ENCODE assay signal across 8 cellular contexts in the genomic region with DNA sequence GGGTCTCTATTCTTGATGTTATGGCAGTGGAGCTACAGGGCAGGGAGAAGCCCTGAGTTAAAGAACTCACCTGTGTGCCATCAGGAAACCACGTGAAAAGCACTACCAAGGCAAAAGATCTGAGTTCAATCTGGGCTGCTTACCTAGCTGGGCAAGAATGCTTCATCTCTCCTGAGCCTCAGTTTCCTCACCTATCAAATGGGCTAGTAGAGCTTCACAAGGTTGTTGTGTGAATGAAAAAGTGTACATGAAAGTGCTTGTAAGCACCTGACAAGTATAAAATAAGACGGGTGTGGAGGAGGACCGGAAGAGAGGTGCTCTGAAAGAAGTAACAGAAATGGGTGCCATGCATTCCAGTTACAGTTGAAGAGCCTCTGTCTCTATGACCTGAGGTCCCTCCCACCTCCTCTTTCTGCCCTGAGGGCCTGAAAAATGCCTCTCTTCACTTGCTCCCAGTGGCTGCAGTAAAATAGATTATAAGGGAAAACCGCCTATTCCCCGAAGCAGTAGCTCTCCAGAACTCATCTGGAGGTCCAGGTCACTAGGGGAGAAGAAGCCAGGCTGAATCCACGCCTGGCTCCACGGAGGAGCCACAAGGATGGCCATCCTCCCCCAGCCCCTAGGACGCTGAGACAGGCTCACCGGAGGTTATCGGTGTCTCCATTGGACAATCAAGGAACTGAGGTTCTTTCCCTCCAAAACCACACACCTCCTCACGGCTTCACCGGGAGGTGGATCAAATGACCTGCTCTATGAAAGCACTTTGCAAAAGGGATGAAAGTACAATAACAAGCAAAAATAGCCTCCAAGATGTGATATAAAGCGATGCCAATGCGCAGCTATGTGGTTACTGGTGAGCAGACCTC. TPM values are rescaled to one million over a fixed set of nuclear protein-coding genes. Genes with fewer than 3 reads are reported as not detected.
DNase-seq lines count a peak whose midpoint lies in the region; ATAC-seq, FAIRE-seq and TF ChIP-seq lines count a peak whose summit lies in the region.

No MANE protein-coding gene starts in this region.

- H3K4me3 ChIP-seq in GM12878 (peak overlapping the region; percentile 63), mesodermal cell (ENCODE audit: extremely low read depth, insufficient read depth, low read length, poor library complexity, severe bottlenecking) (peak overlapping the region; percentile 70)

- RAD21 ChIA-PET in GM12878 (lab: Charles Lee; ENCODE audit: unreplicated experiment), result no interaction called here

- POLR2A ChIA-PET in GM12878 (lab: Charles Lee), result interaction anchor here (0.6 kb wide), 1 partner anchor 20 kb away, joined by 4 read pairs; no protein-coding TSS in a partner anchor

- in situ Hi-C loops in ACHN (cut with HindIII; ENCODE audit: low pct_ligation_motif_present, low pct_unique_long_range_greater_than_20kb, low sequenced_read_pairs), result no loop called here
- in situ Hi-C loops in GM12878 (cut with MboI), result no loop called here

- SMC1A ChIA-PET in GM12878 (lab: Charles Lee; ENCODE audit: uncharacterized antibody, unreplicated experiment), result interaction anchor here (0.6 to 0.7 kb wide), 2 partner anchors 8 to 54 kb away, joined by 3 read pairs; no protein-coding TSS in a partner anchor

- TF ChIP-seq CTCF in GM12878 (IDR thresholded peaks at IDR 0.05 in 2 of 3, conservative IDR thresholded peaks at IDR 0.05 in 1 of 3; ENCODE audit: control insufficient read depth in 2 of 3, extremely low read depth in 1 of 3, insufficient read depth in 1 of 3, low read depth in 3 of 3, low read length in 3 of 3), result no peak

- peaks cover 11 to 20% of the 10 kb centered on the region in 2 experiments; a peak in 3 of 4 replicates for H3K27me3 ChIP-seq in GM12878 (replicated peaks in 1 of 2; ENCODE audit: control insufficient read depth in 2 of 2, insufficient read depth in 2 of 2, low read length in 1 of 2)

- H3K4me1 ChIP-seq in GM12878 (ENCODE audit: control insufficient read depth, insufficient read depth, low read length), result peaks cover 8% of the 10 kb centered on the region
- H3K4me1 ChIP-seq in mesodermal cell (ENCODE audit: control insufficient read depth, insufficient read depth, low read length, poor library complexity, severe bottlenecking), result peaks cover 10% of the 10 kb centered on the region

- ATAC-seq in HG02678 (IDR thresholded peaks at IDR 0.05; ENCODE audit: unreplicated experiment) (peak; percentile 22), GM12878 (no peak), GM18861 (IDR thresholded peaks at IDR 0.05; ENCODE audit: unreplicated experiment) (no peak), GM21367 (IDR thresholded peaks at IDR 0.05; ENCODE audit: unreplicated experiment) (no peak), HG02759 (IDR thresholded peaks at IDR 0.05; ENCODE audit: unreplicated experiment) (no peak)

- H3K79me2 ChIP-seq in GM12878 (ENCODE audit: control insufficient read depth, insufficient read depth, low read length), result no peaks in the 10 kb centered on the region

- CTCF ChIA-PET in GM12878 (lab: Yijun Ruan, JAX), result interaction anchor here (0.8 to 1.5 kb wide), 5 partner anchors 9 to 208 kb away, joined by 3 to 5 read pairs (median 3); no protein-coding TSS in a partner anchor

- TF ChIP-seq POLR2A in GM12878 (IDR thresholded peaks at IDR 0.05; ENCODE audit: low read depth, low read length), result no peak

- TF ChIP-seq RAD21 in GM12878 (IDR thresholded peaks at IDR 0.05; ENCODE audit: insufficient read depth, low read depth, low read length), result no peak

- no peak overlapping the region for H3K9ac ChIP-seq in GM12878 (ENCODE audit: control insufficient read depth, insufficient read depth, low read length)

- no peak for FAIRE-seq in GM12878 (lab: Jason Lieb, UNC)

- peak; percentile 17 for DNase-seq in ACHN
- no peak for DNase-seq in GM12878 (ENCODE audit: low read depth, low spot score)
- no peak for DNase-seq in GM19240 (ENCODE audit: insufficient read length, low spot score)

- no peak overlapping the region for H2AFZ ChIP-seq in GM12878 (ENCODE audit: control insufficient read depth, low read depth, low read length)

- no TSS peak for BruUV-seq in GM12878 (replicated peaks; lab: Mats Ljungman, UMichigan)

- H3K27ac ChIP-seq in GM12878 (ENCODE audit: control insufficient read depth, insufficient read depth) (no peak overlapping the region), mesodermal cell (ENCODE audit: low read depth, low read length, severe bottlenecking) (no peak overlapping the region)

- H3K9me3 ChIP-seq in GM12878 (replicated peaks; ENCODE audit: control insufficient read depth, insufficient read depth, low read length) (no peaks in the 10 kb centered on the region), mesodermal cell (ENCODE audit: control insufficient read depth, low read length) (no peaks in the 10 kb centered on the region)

- no peak for TF ChIP-seq EP300 in GM12878 (IDR thresholded peaks at IDR 0.05; ENCODE audit: borderline replicate concordance in 1 of 2, control insufficient read depth in 1 of 2, low read depth in 2 of 2, low read length in 2 of 2)

- 52% methylated on average over 14 of the region's 14 CpGs for WGBS in GM12878 (ENCODE audit: insufficient coverage, insufficient replicate concordance, low lambda C conversion rate, missing lambda C conversion rate)
- WGBS in mesodermal cell (ENCODE audit: insufficient coverage in 2 of 2), 2 experiments, result 39 to 40% methylated on average over 6 to 11 of the region's 14 CpGs

- intact Hi-C loops in GM12878 (cut with micrococcal nuclease; ENCODE audit: unreplicated experiment), result no loop called here

- H3K36me3 ChIP-seq in GM12878 (ENCODE audit: control insufficient read depth in 2 of 2, insufficient read depth in 2 of 2, low read length in 1 of 2) (no peaks in the 10 kb centered on the region), mesodermal cell (ENCODE audit: control insufficient read depth, insufficient read depth, low read length) (peaks cover 19% of the 10 kb centered on the region)

- H3K4me2 ChIP-seq in GM12878 (ENCODE audit: control insufficient read depth, insufficient read depth), result peak overlapping the region; percentile 97

- no peaks in the 10 kb centered on the region for H4K20me1 ChIP-seq in GM12878 (ENCODE audit: control insufficient read depth, insufficient read depth)

TF ChIP-seq in GM12878, 131 proteins besides CTCF, POLR2A, EP300 and RAD21:
- TF ChIP-seq DPF2 (IDR thresholded peaks at IDR 0.05), result no peak
- TF ChIP-seq, protein P1, sequence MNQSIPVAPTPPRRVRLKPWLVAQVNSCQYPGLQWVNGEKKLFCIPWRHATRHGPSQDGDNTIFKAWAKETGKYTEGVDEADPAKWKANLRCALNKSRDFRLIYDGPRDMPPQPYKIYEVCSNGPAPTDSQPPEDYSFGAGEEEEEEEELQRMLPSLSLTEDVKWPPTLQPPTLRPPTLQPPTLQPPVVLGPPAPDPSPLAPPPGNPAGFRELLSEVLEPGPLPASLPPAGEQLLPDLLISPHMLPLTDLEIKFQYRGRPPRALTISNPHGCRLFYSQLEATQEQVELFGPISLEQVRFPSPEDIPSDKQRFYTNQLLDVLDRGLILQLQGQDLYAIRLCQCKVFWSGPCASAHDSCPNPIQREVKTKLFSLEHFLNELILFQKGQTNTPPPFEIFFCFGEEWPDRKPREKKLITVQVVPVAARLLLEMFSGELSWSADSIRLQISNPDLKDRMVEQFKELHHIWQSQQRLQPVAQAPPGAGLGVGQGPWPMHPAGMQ (IDR thresholded peaks at IDR 0.05; ENCODE audit: borderline replicate concordance), result no peak
- TF ChIP-seq STAT3 (IDR thresholded peaks at IDR 0.05; ENCODE audit: low read depth, low read length), result no peak
- TF ChIP-seq KLF5 (IDR thresholded peaks at IDR 0.05; ENCODE audit: partially characterized antibody), result no peak
- no peak for TF ChIP-seq CREM (IDR thresholded peaks at IDR 0.05; ENCODE audit: low read depth)

RNA-seq across cellular contexts. Expression of a gene that starts 1.4 kb away (rescaled TPM):
- total RNA-seq in GM12878 (2013; cell fraction: nucleolus; rRNA removed), result not detected in 2 replicates
- total RNA-seq in GM12878 (2014; rRNA removed), result 0.17 and 0.71 TPM in 2 replicates
- 0.28 and 0.49 TPM in 2 replicates for total RNA-seq in GM12878 (2014; rRNA removed; fragmentation: Illumina TruSeq; extraction: Trizol)
- 0.46 and 0.61 TPM in 2 replicates for total RNA-seq in GM12878 (2021)
- polyA plus RNA-seq in GM12878 (2011; ENCODE audit: low read depth), result 0.09 TPM
- polyA plus RNA-seq in GM12878 (2011; rRNA removed), result not detected in 2 replicates
- polyA plus RNA-seq in GM12878 (2011; cell fraction: cytosol; rRNA removed), result 0.05 TPM in 1 of 2 replicates, not detected in the other
- 0.04 and 0.09 TPM in 2 replicates for polyA plus RNA-seq in GM12878 (2011; cell fraction: nucleus; rRNA removed)
- polyA plus RNA-seq in GM12878 (2012), result 0.08 and 0.21 TPM in 2 replicates
- 0.22 and 0.43 TPM in 2 replicates for polyA plus RNA-seq in GM12878 (2014; fragmentation: Illumina TruSeq; extraction: Trizol)
- under 1 TPM in 1 of 2 experiments, not detected in 1; 0.07 TPM for polyA plus RNA-seq in GM12878 (2014; fragmentation: Nextera tagmentation; extraction: Ambion mirVana)
- polyA plus RNA-seq in GM12878 (2014; rRNA removed), result 0.13 and 0.29 TPM in 2 replicates
- under 1 TPM; 0.08 to 0.39 TPM for polyA plus RNA-seq in GM12878 (2016; fragmentation: Nextera tagmentation; extraction: Ambion mirVana)
- polyA minus RNA-seq in GM12878 (2011; rRNA and poly(A)+ RNA removed), result not detected in 2 replicates
- not detected in 2 replicates for polyA minus RNA-seq in GM12878 (2011; cell fraction: cytosol; rRNA and poly(A)+ RNA removed)
- not detected in 2 replicates for polyA minus RNA-seq in GM12878 (2011; cell fraction: nucleus; rRNA and poly(A)+ RNA removed)
- polyA plus RNA-seq in mesodermal cell (2013, experiment 1 of 2), result 23.4 TPM
- 20.6 TPM for polyA plus RNA-seq in mesodermal cell (2013, experiment 2 of 2)

RNA-seq across cellular contexts. Expression of a gene that starts 43.4 kb away (rescaled TPM):
- 16.3 and 17.4 TPM in 2 replicates for total RNA-seq in GM12878 (2013; cell fraction: nucleolus; rRNA removed)
- total RNA-seq in GM12878 (2014; rRNA removed), result 38.2 and 43.9 TPM in 2 replicates
- total RNA-seq in GM12878 (2014; rRNA removed; fragmentation: Illumina TruSeq; extraction: Trizol), result 47.9 and 48.8 TPM in 2 replicates
- 37.6 and 42.2 TPM in 2 replicates for total RNA-seq in GM12878 (2021)
- 11.5 TPM for polyA plus RNA-seq in GM12878 (2011; ENCODE audit: low read depth)
- polyA plus RNA-seq in GM12878 (2011; rRNA removed), result 72.1 and 135 TPM in 2 replicates
- 16.2 and 18.5 TPM in 2 replicates for polyA plus RNA-seq in GM12878 (2011; cell fraction: cytosol; rRNA removed)
- polyA plus RNA-seq in GM12878 (2011; cell fraction: nucleus; rRNA removed), result 13.0 and 14.8 TPM in 2 replicates
- polyA plus RNA-seq in GM12878 (2012), result 21.1 and 24.9 TPM in 2 replicates
- polyA plus RNA-seq in GM12878 (2014; fragmentation: Illumina TruSeq; extraction: Trizol), result 42.2 and 55.5 TPM in 2 replicates
- 10 to 100 TPM; 51.9 to 57.9 TPM for polyA plus RNA-seq in GM12878 (2014; fragmentation: Nextera tagmentation; extraction: Ambion mirVana)
- 33.5 and 36.4 TPM in 2 replicates for polyA plus RNA-seq in GM12878 (2014; rRNA removed)
- 10 to 100 TPM; 57.6 to 62.7 TPM for polyA plus RNA-seq in GM12878 (2016; fragmentation: Nextera tagmentation; extraction: Ambion mirVana)
- polyA minus RNA-seq in GM12878 (2011; rRNA and poly(A)+ RNA removed), result 18.8 and 34.2 TPM in 2 replicates
- 10.3 and 10.9 TPM in 2 replicates for polyA minus RNA-seq in GM12878 (2011; cell fraction: cytosol; rRNA and poly(A)+ RNA removed)
- polyA minus RNA-seq in GM12878 (2011; cell fraction: nucleus; rRNA and poly(A)+ RNA removed), result 3.5 and 5.2 TPM in 2 replicates
- 38.4 TPM for polyA plus RNA-seq in mesodermal cell (2013, experiment 1 of 2)
- polyA plus RNA-seq in mesodermal cell (2013, experiment 2 of 2), result 38.4 TPM
